ENCODE assay signal across 25 cellular contexts in the genomic region with DNA sequence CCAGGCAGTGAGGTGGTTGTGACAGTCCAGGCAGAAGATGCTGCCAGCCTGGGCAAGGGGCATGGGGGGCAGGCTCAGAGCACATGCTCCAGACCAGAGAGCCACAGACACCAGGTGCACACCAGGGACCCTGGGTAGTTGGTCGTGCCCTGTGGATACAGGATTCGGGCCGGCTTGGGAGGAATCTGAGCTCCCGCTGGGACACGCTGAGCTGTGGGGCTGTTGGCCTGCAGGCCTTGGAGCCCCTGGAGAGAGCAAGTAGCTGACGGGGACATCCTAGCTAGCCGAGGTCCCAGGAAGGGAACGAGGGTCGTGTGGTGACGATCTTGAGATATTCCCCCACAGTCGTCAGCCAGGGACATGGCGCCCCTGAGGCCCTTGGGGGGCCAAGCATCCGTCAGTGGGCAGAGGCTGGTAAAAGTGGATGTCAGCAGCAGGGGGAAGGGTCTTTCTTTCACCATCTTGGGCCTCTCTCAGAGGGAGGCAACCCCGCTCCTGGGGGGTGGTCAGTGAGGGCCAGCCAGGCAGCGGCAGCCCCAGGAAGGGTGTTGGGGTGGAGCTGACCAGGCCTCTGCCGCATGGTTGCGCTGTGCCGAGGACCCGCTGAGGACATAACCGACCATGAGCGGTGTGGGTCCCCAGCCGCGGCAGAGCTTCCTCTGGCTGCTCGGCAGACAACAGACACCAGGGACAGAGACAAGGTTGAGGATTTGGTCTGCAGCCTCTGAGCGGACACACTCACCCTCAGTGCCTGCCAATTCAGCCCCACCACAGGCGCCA.
"Had no signal": no experiment of that assay in that cellular context is flagged by ENCODE, and none has a peak within 500 bp of the region (broad histone marks: within the 10 kb centered on the region; RNA-seq: fewer than 3 reads in every experiment).

No MANE protein-coding gene starts in this region.

- H3K36me3 Mint-ChIP-seq: immature natural killer cell; naive thymus-derived CD8-positive, alpha-beta T cell; stimulated activated effector memory CD8-positive, alpha-beta T cell treated with anti-CD3 and anti-CD28 coated beads, Interleukin-12 subunit alpha, Interleukin-12 subunit beta, amount 100 ng/mL, for 72 hours; type B pancreatic cell had no signal

- H3K4me3 ChIP-seq: left ventricle myocardium inferior, lung, pancreas, prostate gland, sigmoid colon, spleen, suprapubic skin, thoracic aorta, tibial artery, uterus had no signal

- H3K27ac ChIP-seq: left ventricle myocardium inferior, pancreas, prostate gland, sigmoid colon, spleen, suprapubic skin, thoracic aorta, tibial artery, uterus had no signal

- H3K4me3 Mint-ChIP-seq: immature natural killer cell; nephron; stimulated activated effector memory CD8-positive, alpha-beta T cell treated with anti-CD3 and anti-CD28 coated beads, Interleukin-12 subunit alpha, Interleukin-12 subunit beta, amount 100 ng/mL, for 72 hours; stimulated activated naive CD8-positive, alpha-beta T cell treated with anti-CD3 and anti-CD28 coated beads, Interleukin-15, Interleukin-2, amounts not matched to agents 100 ng/mL and 50 ng/mL, for 24 hours; type B pancreatic cell had no signal

- H3K9me3 ChIP-seq: left ventricle myocardium inferior, pancreas, prostate gland, sigmoid colon, spleen, suprapubic skin, thoracic aorta, tibial artery, uterus had no signal

- H3K27ac Mint-ChIP-seq: immature natural killer cell; stimulated activated effector memory CD8-positive, alpha-beta T cell treated with anti-CD3 and anti-CD28 coated beads, Interleukin-12 subunit alpha, Interleukin-12 subunit beta, amount 100 ng/mL, for 72 hours; stimulated activated naive CD8-positive, alpha-beta T cell treated with anti-CD3 and anti-CD28 coated beads, Interleukin-15, Interleukin-2, amounts not matched to agents 100 ng/mL and 50 ng/mL, for 24 hours; type B pancreatic cell had no signal

- FAIRE-seq: islet of Langerhans, pancreas, small intestine had no signal

- ATAC-seq: naive thymus-derived CD8-positive, alpha-beta T cell; pancreas; right cardiac atrium; stimulated activated effector memory CD8-positive, alpha-beta T cell treated with anti-CD3 and anti-CD28 coated beads, Interleukin-12 subunit alpha, Interleukin-12 subunit beta, amount 100 ng/mL, for 72 hours had no signal

- H3K36me3 ChIP-seq: left ventricle myocardium inferior, pancreas, prostate gland, sigmoid colon, spleen, suprapubic skin, thoracic aorta, tibial artery, uterus had no signal

- H3K4me1 Mint-ChIP-seq: immature natural killer cell; stimulated activated effector memory CD8-positive, alpha-beta T cell treated with anti-CD3 and anti-CD28 coated beads, Interleukin-12 subunit alpha, Interleukin-12 subunit beta, amount 100 ng/mL, for 72 hours had no signal

- DNase-seq: hypothalamus; immature natural killer cell; left ventricle myocardium inferior; naive thymus-derived CD8-positive, alpha-beta T cell; nucleus accumbens; posterior cingulate gyrus; retina; sigmoid colon; small intestine; spleen; stimulated activated CD4-positive, alpha-beta T cell treated with anti-CD3 and anti-CD28 coated beads, Interleukin-4, amount 100 ng/mL, for 24 hours; stimulated activated naive CD4-positive, alpha-beta T cell; tibial artery; uterus had no signal

- H3K9me3 Mint-ChIP-seq: naive thymus-derived CD8-positive, alpha-beta T cell; nephron; stimulated activated effector memory CD8-positive, alpha-beta T cell treated with anti-CD3 and anti-CD28 coated beads, Interleukin-12 subunit alpha, Interleukin-12 subunit beta, amount 100 ng/mL, for 72 hours; stimulated activated naive CD8-positive, alpha-beta T cell treated with anti-CD3 and anti-CD28 coated beads, Interleukin-15, Interleukin-2, amounts not matched to agents 100 ng/mL and 50 ng/mL, for 24 hours; type B pancreatic cell had no signal

- H3K4me1 ChIP-seq: pancreas, prostate gland, uterus had no signal

- H3K27me3 Mint-ChIP-seq: naive thymus-derived CD8-positive, alpha-beta T cell; stimulated activated naive CD8-positive, alpha-beta T cell treated with anti-CD3 and anti-CD28 coated beads, Interleukin-15, Interleukin-2, amounts not matched to agents 100 ng/mL and 50 ng/mL, for 24 hours had no signal

- H3K27me3 ChIP-seq: pancreas, sigmoid colon, spleen, suprapubic skin, tibial artery, uterus had no signal
